In genomic region chr17:16568541-16569357, GRCh38 we compare ENCODE assay signal across 8 cellular contexts. TPM values are rescaled to one million over a fixed set of nuclear protein-coding genes. Genes with fewer than 3 reads are reported as not detected.
DNase-seq lines count a peak whose midpoint lies in the region; ATAC-seq and TF ChIP-seq lines count a peak whose summit lies in the region.

TSS of gene ZNF287 (minus strand) at chr17:16569204. CDS start at chr17:16567731, 1,473 bp downstream.

- no peak for TF ChIP-seq CTCF in DOHH2 (IDR thresholded peaks at IDR 0.05; ENCODE audit: low read depth, low read length, poor library complexity, severe bottlenecking)
- TF ChIP-seq CTCF in Loucy (conservative IDR thresholded peaks at IDR 0.05; ENCODE audit: low read length) = no peak
- TF ChIP-seq CTCF in ovary (IDR thresholded peaks at IDR 0.05) = no peak

- H3K4me1 ChIP-seq in DOHH2 (ENCODE audit: control insufficient read depth, low read length) (peaks cover 28% of the 10 kb centered on the region), Loucy (ENCODE audit: insufficient read depth, low read length, poor library complexity, severe bottlenecking) (peaks cover 6% of the 10 kb centered on the region), ovary (ENCODE audit: insufficient read depth) (peaks cover 3% of the 10 kb centered on the region), thymus (ENCODE audit: control insufficient read depth, insufficient read depth, low read length) (peaks cover 9% of the 10 kb centered on the region)

- no peaks in the 10 kb centered on the region for H3K9me2 ChIP-seq in DOHH2 (replicated peaks; ENCODE audit: control insufficient read depth, low read length)
- no peaks in the 10 kb centered on the region for H3K9me2 ChIP-seq in Loucy (replicated peaks; ENCODE audit: low read depth, low read length)

- peaks cover 17% of the 10 kb centered on the region for H3K36me3 ChIP-seq in DOHH2 (ENCODE audit: control insufficient read depth, low read length)
- H3K36me3 ChIP-seq in Loucy (ENCODE audit: insufficient read depth, low read length) = no peaks in the 10 kb centered on the region
- no peaks in the 10 kb centered on the region for H3K36me3 ChIP-seq in ovary
- no peaks in the 10 kb centered on the region for H3K36me3 ChIP-seq in thymus (ENCODE audit: control insufficient read depth, insufficient read depth)

- TF ChIP-seq EP300 in ovary (IDR thresholded peaks at IDR 0.05) = no peak

- H3K4me3 ChIP-seq in DOHH2 (ENCODE audit: low read length) (peak within 1 kb of the TSS; percentile 91), Loucy (ENCODE audit: low read length, poor library complexity, severe bottlenecking) (peak within 1 kb of the TSS; percentile 88), ovary (peak within 1 kb of the TSS; percentile 57), thymus (ENCODE audit: low read length) (peak within 1 kb of the TSS; percentile 76)

- in situ Hi-C loops in SK-MEL-5 (cut with HindIII; ENCODE audit: low pct_unique_long_range_greater_than_20kb, low sequenced_read_pairs) = no loop called here

- intact Hi-C loops in Right ventricle myocardium inferior (cut with DNase I) = no loop called here
- intact Hi-C loops in ovary (cut with DNase I) = no loop called here

- no peaks in the 10 kb centered on the region for H4K20me1 ChIP-seq in DOHH2 (ENCODE audit: control insufficient read depth, insufficient read depth, low read depth, low read length)
- H4K20me1 ChIP-seq in Loucy (ENCODE audit: insufficient read depth, low read length, poor library complexity, severe bottlenecking) = no peaks in the 10 kb centered on the region

- H3K27ac ChIP-seq in DOHH2 (ENCODE audit: low read depth, low read length) (peak within 1 kb of the TSS; percentile 27; the same call in 1 of the 2 replicates), ovary (peak within 1 kb of the TSS in 1 of 2 donors; percentile 17), thymus (ENCODE audit: low read depth) (no peak within 1 kb of the TSS)

- WGBS in ovary, 3 donors = 1 to 4% (median 3%) methylated on average over 36 to 77 of the region's 77 CpGs
- WGBS in thymus = 5% methylated on average over 77 of the region's 77 CpGs

- H3K4me2 ChIP-seq in DOHH2 (ENCODE audit: low read length) (peak within 1 kb of the TSS; percentile 96), Loucy (ENCODE audit: low read depth, low read length, poor library complexity, severe bottlenecking) (peak within 1 kb of the TSS; percentile 88)

- DNase-seq in SK-MEL-5 (ENCODE audit: low read depth, low spot score) = peak; percentile 86
- DNase-seq in activated naive CD8-positive, alpha-beta T cell treated with anti-CD3 and anti-CD28 coated beads, Interleukin-2, amount 50 U/mL, for 16 hours (ENCODE audit: low read depth, low spot score) = peak; percentile 89
- peak; percentile 97 for DNase-seq in Right ventricle myocardium inferior (ENCODE audit: missing footprints)
- peak; percentile 92 to 96 (median 95) for DNase-seq in ovary

- H3K9me3 ChIP-seq in DOHH2 (ENCODE audit: control insufficient read depth, insufficient read depth, low read length) (no peaks in the 10 kb centered on the region), Loucy (ENCODE audit: insufficient read depth, low read depth, low read length) (no peaks in the 10 kb centered on the region), ovary (no peaks in the 10 kb centered on the region), thymus (ENCODE audit: control insufficient read depth) (no peaks in the 10 kb centered on the region)

- peak within 1 kb of the TSS; percentile 99 for H2AFZ ChIP-seq in Loucy (ENCODE audit: low read length)

- H3K79me2 ChIP-seq in DOHH2 (ENCODE audit: control insufficient read depth, low read length) (peaks cover 11% of the 10 kb centered on the region), Loucy (ENCODE audit: insufficient read depth, low read length) (no peaks in the 10 kb centered on the region)

- H3K9ac ChIP-seq in Loucy (ENCODE audit: low read depth, low read length, poor library complexity, severe bottlenecking) = peak within 1 kb of the TSS; percentile 75

- ATAC-seq in GM21825 (IDR thresholded peaks at IDR 0.05; ENCODE audit: unreplicated experiment) (peak; percentile 94), Right ventricle myocardium inferior (peak; percentile 99)

- TF ChIP-seq POLR2A in ovary (IDR thresholded peaks at IDR 0.05) = peak; percentile 42

- H3F3A ChIP-seq in DOHH2 (ENCODE audit: control insufficient read depth, insufficient read depth) (peaks cover 7% of the 10 kb centered on the region; the same call in 1 of the 2 replicates), Loucy (ENCODE audit: low read depth) (no peaks in the 10 kb centered on the region)

- no peaks in the 10 kb centered on the region for H3K27me3 ChIP-seq in DOHH2 (ENCODE audit: control insufficient read depth, low read length)
- no peaks in the 10 kb centered on the region for H3K27me3 ChIP-seq in Loucy (ENCODE audit: insufficient read depth, low read length, poor library complexity, severe bottlenecking)
- no peaks in the 10 kb centered on the region for H3K27me3 ChIP-seq in ovary
- H3K27me3 ChIP-seq in thymus (ENCODE audit: control insufficient read depth, insufficient read depth) = peaks cover 2% of the 10 kb centered on the region

RNA-seq across cellular contexts. Expression of gene ZNF287, which starts in this region (rescaled TPM):
- total RNA-seq in SK-MEL-5 (2014; rRNA removed; shearing (Covaris generic)) = 5.0 and 6.3 TPM in 2 replicates
- 4.6 and 8.6 TPM in 2 replicates for polyA plus RNA-seq in SK-MEL-5 (2015; cell fraction: cytosol; rRNA removed)
- 4.7 and 7.5 TPM in 2 replicates for polyA plus RNA-seq in SK-MEL-5 (2015; cell fraction: nucleus; rRNA removed)
- total RNA-seq in Right ventricle myocardium inferior (8.0 TPM), ovary (10 to 100 TPM in 2 of 7 donors, 1 to 10 TPM in 5; 2.8 to 11.4 (median 8.4) TPM)
- polyA plus RNA-seq in ovary (1 to 10 TPM; 3.9 to 5.3 TPM), thymus (7.6 TPM)
